8 cellular contexts compared by ENCODE assay signal in genomic region chr11:9760180-9760550, GRCh38.
DNase-seq lines count a peak whose midpoint lies in the region; ATAC-seq and TF ChIP-seq lines count a peak whose summit lies in the region.

No MANE protein-coding gene starts in this region.

- H3K27ac ChIP-seq in adrenal gland = peak overlapping the region in 2 of 5 donors; percentile 70 to 80

- peaks cover 12 to 26% of the 10 kb centered on the region in 2 donors for H3K4me1 ChIP-seq in adrenal gland (replicated peaks in 1 of 2)

- H3K4me1 Mint-ChIP-seq in stimulated activated memory B cell treated with anti-CD40 and anti-IgM and Interleukin-4, amounts not matched to agents 10 μg/mL and 1 μg/mL and 100 μg/mL, for 72 hours = peaks cover 84% of the 10 kb centered on the region

- H3K4me3 Mint-ChIP-seq in stimulated activated memory B cell treated with anti-CD40 and anti-IgM and Interleukin-4, amounts not matched to agents 10 μg/mL and 1 μg/mL and 100 μg/mL, for 72 hours = no peak overlapping the region

- 55 to 68% (median 58%) methylated on average over 3 of the region's 3 CpGs for WGBS in adrenal gland, 4 donors

- peak; percentile 1 for ATAC-seq in HG03378 (IDR thresholded peaks at IDR 0.05; ENCODE audit: unreplicated experiment)
- ATAC-seq in stimulated activated memory B cell treated with anti-CD40 and anti-IgM and Interleukin-4, amounts not matched to agents 10 μg/mL and 1 μg/mL and 100 μg/mL, for 72 hours = no peak
- ATAC-seq in HG03045 (IDR thresholded peaks at IDR 0.05; ENCODE audit: unreplicated experiment) = no peak
- no peak for ATAC-seq in HG03097 (IDR thresholded peaks at IDR 0.05; ENCODE audit: low FRiP score, unreplicated experiment)

- H3K27me3 Mint-ChIP-seq in stimulated activated memory B cell treated with anti-CD40 and anti-IgM and Interleukin-4, amounts not matched to agents 10 μg/mL and 1 μg/mL and 100 μg/mL, for 72 hours = no peaks in the 10 kb centered on the region

- TF ChIP-seq CTCF in adrenal gland (IDR thresholded peaks at IDR 0.05) = no peak

- no peaks in the 10 kb centered on the region for H3K9me3 ChIP-seq in adrenal gland (replicated peaks in 1 of 3)

- TF ChIP-seq POLR2A in adrenal gland (IDR thresholded peaks at IDR 0.05) = no peak

- H3K9me3 Mint-ChIP-seq in stimulated activated memory B cell treated with anti-CD40 and anti-IgM and Interleukin-4, amounts not matched to agents 10 μg/mL and 1 μg/mL and 100 μg/mL, for 72 hours = no peaks in the 10 kb centered on the region

- peak overlapping the region; percentile 96 for H3K27ac Mint-ChIP-seq in stimulated activated memory B cell treated with anti-CD40 and anti-IgM and Interleukin-4, amounts not matched to agents 10 μg/mL and 1 μg/mL and 100 μg/mL, for 72 hours

- intact Hi-C loops in adrenal gland (cut with DNase I) = no loop called here

- H3K36me3 ChIP-seq in adrenal gland (replicated peaks in 1 of 2) = no peaks in the 10 kb centered on the region

- peak; percentile 46 to 86 (median 74) for DNase-seq in adrenal gland
- peak; percentile 77 for DNase-seq in hepatic stellate cell (ENCODE audit: low spot score)
- no peak for DNase-seq in activated CD8-positive, alpha-beta memory T cell treated with anti-CD3 and anti-CD28 coated beads, Interleukin-2, amount 50 U/mL, for 4 hours
- no peak for DNase-seq in activated CD4-positive, alpha-beta T cell treated with anti-CD3 and anti-CD28 coated beads, Interleukin-2, amount 50 U/mL, for 1 hour

- peaks cover 15% of the 10 kb centered on the region for H3K36me3 Mint-ChIP-seq in stimulated activated memory B cell treated with anti-CD40 and anti-IgM and Interleukin-4, amounts not matched to agents 10 μg/mL and 1 μg/mL and 100 μg/mL, for 72 hours

- no peak overlapping the region for H3K4me3 ChIP-seq in adrenal gland

- H3K27me3 ChIP-seq in adrenal gland = no peaks in the 10 kb centered on the region

Comparison
In these comparisons a context has a peak if more than half of its experiments do, and no peak if none do; other contexts are left out.
1. DNase-seq: peak in adrenal gland (7 of 7) and hepatic stellate cell (single experiment); none in activated CD8-positive, alpha-beta memory T cell treated with anti-CD3 and anti-CD28 coated beads, Interleukin-2, amount 50 U/mL, for 4 hours (single experiment) and activated CD4-positive, alpha-beta T cell treated with anti-CD3 and anti-CD28 coated beads, Interleukin-2, amount 50 U/mL, for 1 hour (single experiment).